Comparison of ENCODE assay signal across 8 cellular contexts in the genomic region with DNA sequence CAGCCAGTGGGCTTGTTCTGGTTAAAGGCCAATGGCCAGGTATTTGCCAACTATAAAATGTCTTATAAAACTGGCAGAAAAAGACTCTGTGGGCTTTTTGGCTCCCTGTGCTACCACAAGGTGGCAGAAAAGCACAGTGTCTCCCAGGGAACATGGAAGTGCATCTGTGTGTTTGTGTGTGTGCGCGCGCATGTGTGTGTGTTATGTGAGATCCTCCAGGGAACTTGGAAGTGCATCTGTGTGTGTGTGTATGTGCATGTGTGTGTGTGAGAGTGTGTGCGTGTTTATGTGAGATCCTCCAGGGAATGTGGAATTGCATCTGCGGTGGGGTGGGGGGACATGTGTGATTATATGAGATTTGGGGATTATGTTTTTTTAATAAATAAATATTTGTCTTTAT. TPM values are rescaled to one million over a fixed set of nuclear protein-coding genes. Genes with fewer than 3 reads are reported as not detected.
DNase-seq lines count a peak whose midpoint lies in the region; ATAC-seq and TF ChIP-seq lines count a peak whose summit lies in the region.

No MANE protein-coding gene starts in this region.

- CTCF ChIA-PET in activated B cell treated with CpG ODN at 0.5 μM for 24 hours (lab: Charles Lee): interaction anchor here (1.0 kb wide), 1 partner anchor 165 kb away, joined by 3 read pairs; no protein-coding TSS in a partner anchor

- TF ChIP-seq POLR2A in suprapubic skin (IDR thresholded peaks at IDR 0.05): no peak

- H3K27ac Mint-ChIP-seq in activated B cell treated with CpG ODN at 0.5 μM for 24 hours (no peak overlapping the region), osteocyte (ENCODE audit: unreplicated experiment) (no peak overlapping the region)

- DNase-seq in activated gamma-delta T cell treated with Interleukin-2 at 50 U/mL for 16 hours (peak; percentile 10), activated gamma-delta T cell (lab: John Stamatoyannopoulos, UW) (no peak), NCI-H2029 (lab: John Stamatoyannopoulos, UW) (peak; percentile 28), activated B cell treated with CpG ODN at 0.5 μM for 24 hours (no peak), fibroblast of gingiva (ENCODE audit: low read depth) (peak; percentile 79), osteocyte (ENCODE audit: extremely low spot score, unreplicated experiment) (no peak), HuH-7.5 (ENCODE audit: low spot score) (no peak), suprapubic skin (ENCODE audit: low spot score in 2 of 2) (no peak)

- peak; percentile 39 for ATAC-seq in activated B cell treated with CpG ODN at 0.5 μM for 24 hours (ENCODE audit: low read depth)

- no peaks in the 10 kb centered on the region for H3K36me3 Mint-ChIP-seq in activated B cell treated with CpG ODN at 0.5 μM for 24 hours (ENCODE audit: low read depth)
- H3K36me3 Mint-ChIP-seq in osteocyte (ENCODE audit: unreplicated experiment): no peaks in the 10 kb centered on the region

- H3K9me3 ChIP-seq in suprapubic skin: no peaks in the 10 kb centered on the region

- TF ChIP-seq EP300 in suprapubic skin (IDR thresholded peaks at IDR 0.05): no peak

- 44% methylated on average over 5 of the region's 5 CpGs for WGBS in suprapubic skin

- intact Hi-C loops in activated B cell treated with CpG ODN at 0.5 μM for 24 hours (cut with micrococcal nuclease): no loop called here

- H3K4me1 ChIP-seq in suprapubic skin: no peaks in the 10 kb centered on the region

- TF ChIP-seq CTCF in activated B cell treated with CpG ODN at 0.5 μM for 24 hours (IDR thresholded peaks at IDR 0.05): no peak
- peak; percentile 60 for TF ChIP-seq CTCF in osteocyte (IDR thresholded peaks at IDR 0.05)
- peak in 1 of 2 donors; percentile 55 for TF ChIP-seq CTCF in suprapubic skin (IDR thresholded peaks at IDR 0.05)

- H3K4me1 Mint-ChIP-seq in activated B cell treated with CpG ODN at 0.5 μM for 24 hours (peaks cover 7% of the 10 kb centered on the region), osteocyte (ENCODE audit: unreplicated experiment) (no peaks in the 10 kb centered on the region)

- H3K4me3 ChIP-seq in suprapubic skin: no peak overlapping the region

- no peaks in the 10 kb centered on the region for H3K27me3 ChIP-seq in suprapubic skin

- no peaks in the 10 kb centered on the region for H3K36me3 ChIP-seq in suprapubic skin

- H3K4me3 Mint-ChIP-seq in activated B cell treated with CpG ODN at 0.5 μM for 24 hours (no peak overlapping the region), osteocyte (ENCODE audit: unreplicated experiment) (no peak overlapping the region)

- H3K27me3 Mint-ChIP-seq in activated B cell treated with CpG ODN at 0.5 μM for 24 hours (peaks cover 12% of the 10 kb centered on the region), osteocyte (ENCODE audit: unreplicated experiment) (peaks cover 19% of the 10 kb centered on the region)

- POLR2A ChIA-PET in activated B cell treated with CpG ODN at 0.5 μM for 24 hours (lab: Charles Lee): no interaction called here

- no peak overlapping the region for H3K27ac ChIP-seq in suprapubic skin

- H3K9me3 Mint-ChIP-seq in activated B cell treated with CpG ODN at 0.5 μM for 24 hours (peaks cover 4% of the 10 kb centered on the region), osteocyte (ENCODE audit: unreplicated experiment) (peaks cover 4% of the 10 kb centered on the region)

RNA-seq across cellular contexts. Expression of a gene that starts 30.2 kb away (rescaled TPM):
- total RNA-seq in activated B cell treated with CpG ODN at 0.5 μM for 24 hours (76.7 and 83.5 TPM in 2 replicates), osteocyte (62.2 and 64.1 TPM in 2 replicates), suprapubic skin (10 to 100 TPM; 62.9 to 78.8 (median 71.8) TPM)

Comparison
In these comparisons a context has a peak if more than half of its experiments do, and no peak if none do; other contexts are left out.
1. DNase-seq: peak in activated gamma-delta T cell treated with Interleukin-2 at 50 U/mL for 16 hours (single experiment), NCI-H2029 (single experiment) and fibroblast of gingiva (single experiment); none in activated gamma-delta T cell (single experiment), activated B cell treated with CpG ODN at 0.5 μM for 24 hours (single experiment), osteocyte (single experiment), HuH-7.5 (single experiment) and suprapubic skin (0 of 2).